1 cellular context compared by ENCODE assay signal in genomic region chr16:3646348-3646920, GRCh38.
TF ChIP-seq lines count a peak whose summit lies in the region.

No MANE protein-coding gene starts in this region.

TF ChIP-seq in HepG2, 621 proteins besides CTCF, POLR2A, EP300 and RAD21 (continued from another document):
- TF ChIP-seq ZNF318 (CRISPR knock-in tag; IDR thresholded peaks at IDR 0.05) = no peak
- TF ChIP-seq NFYC (CRISPR knock-in tag; IDR thresholded peaks at IDR 0.05) = no peak
- TF ChIP-seq NONO (IDR thresholded peaks at IDR 0.05) = no peak
- TF ChIP-seq NONO (CRISPR knock-in tag; conservative IDR thresholded peaks at IDR 0.05) = no peak
- peak; percentile 71; the same call in 1 of the 2 replicates for TF ChIP-seq ZNF644 (CRISPR knock-in tag; IDR thresholded peaks at IDR 0.05; ENCODE audit: low read depth)
- TF ChIP-seq PHF8 (CRISPR knock-in tag; IDR thresholded peaks at IDR 0.05) = no peak
- TF ChIP-seq THAP8 (CRISPR knock-in tag; IDR thresholded peaks at IDR 0.05; ENCODE audit: borderline replicate concordance) = no peak
- peak; percentile 44; the same call in 1 of the 2 replicates for TF ChIP-seq RXRA (CRISPR knock-in tag; IDR thresholded peaks at IDR 0.05)
